17 cellular contexts compared by ENCODE assay signal in genomic region chr4:183852910-183853555, GRCh38. TPM values are rescaled to one million over a fixed set of nuclear protein-coding genes. Genes with fewer than 3 reads are reported as not detected.
DNase-seq lines count a peak whose midpoint lies in the region; ATAC-seq and TF ChIP-seq lines count a peak whose summit lies in the region.
"Had no signal": no experiment of that assay in that cellular context is flagged by ENCODE, and none has a peak within 500 bp of the region (broad histone marks: within the 10 kb centered on the region; RNA-seq: fewer than 3 reads in every experiment).

No MANE protein-coding gene starts in this region.

- H3K36me3 Mint-ChIP-seq in progenitor cell of endocrine pancreas (ENCODE audit: insufficient read depth), result peaks cover 5% of the 10 kb centered on the region
- H3K36me3 Mint-ChIP-seq: CD4-positive, CD25-positive, alpha-beta regulatory T cell had no signal

- H3K4me3 ChIP-seq in SK-N-MC, result peak overlapping the region; percentile 51

- H3K9me3 ChIP-seq in SK-N-MC (ENCODE audit: low read depth, low read length), result no peaks in the 10 kb centered on the region
- H3K9me3 ChIP-seq: Caco-2 had no signal

- peaks cover 10% of the 10 kb centered on the region for H3K27me3 Mint-ChIP-seq in progenitor cell of endocrine pancreas

- peaks cover 6% of the 10 kb centered on the region for H3K4me1 Mint-ChIP-seq in progenitor cell of endocrine pancreas (ENCODE audit: low read depth)
- H3K4me1 Mint-ChIP-seq: CD4-positive, CD25-positive, alpha-beta regulatory T cell had no signal

- peak overlapping the region; percentile 56 for H3K27ac Mint-ChIP-seq in progenitor cell of endocrine pancreas
- H3K27ac Mint-ChIP-seq: CD4-positive, CD25-positive, alpha-beta regulatory T cell had no signal

- peaks cover 8% of the 10 kb centered on the region for H3K9me3 Mint-ChIP-seq in progenitor cell of endocrine pancreas (ENCODE audit: low read depth)

- no peak overlapping the region for H3K4me3 Mint-ChIP-seq in progenitor cell of endocrine pancreas (ENCODE audit: low read depth)
- H3K4me3 Mint-ChIP-seq: CD4-positive, CD25-positive, alpha-beta regulatory T cell had no signal

- H3K9ac ChIP-seq in SK-N-MC (ENCODE audit: insufficient read length), result no peak overlapping the region

- ATAC-seq in esophagus mucosa, result peak; percentile 67
- ATAC-seq in HG02852 (IDR thresholded peaks at IDR 0.05; ENCODE audit: unreplicated experiment), result no peak
- ATAC-seq: HCT116, Right ventricle myocardium inferior had no signal

- H3K36me3 ChIP-seq in SK-N-MC (ENCODE audit: insufficient read depth, low read length), result no peaks in the 10 kb centered on the region

- TF ChIP-seq CTCF in progenitor cell of endocrine pancreas (IDR thresholded peaks at IDR 0.05; ENCODE audit: unreplicated experiment), result no peak

- H3K27ac ChIP-seq in SK-N-MC, result peak overlapping the region; percentile 44; the same call in 1 of the 2 replicates

- DNase-seq in NCI-H1105 treated with DMSO at 0.1 percent for 48 hours (lab: John Stamatoyannopoulos, UW) (peak; percentile 38), NCI-H1105 (lab: John Stamatoyannopoulos, UW) (no peak), SK-N-MC (ENCODE audit: low read depth, low spot score) (no peak), progenitor cell of endocrine pancreas (ENCODE audit: low spot score, unreplicated experiment) (no peak), C1 segment of cervical spinal cord (lab: John Stamatoyannopoulos, UW) (no peak), COLO668 (lab: John Stamatoyannopoulos, UW; ENCODE audit: unreplicated experiment) (no peak)
- DNase-seq: 8988T; Caco-2; CD4-positive, CD25-positive, alpha-beta regulatory T cell; GOT3; NCI-H2029; NCI-H446 treated with DMSO at 0.1 percent for 48 hours had no signal

RNA-seq across cellular contexts. Expression of gene STOX2, which starts 52.1 kb away (rescaled TPM):
- total RNA-seq in esophagus mucosa, result 12.0 TPM
- 21.9 and 23.8 TPM in 2 replicates for total RNA-seq in progenitor cell of endocrine pancreas
- total RNA-seq: CD4-positive, CD25-positive, alpha-beta regulatory T cell; LHCN-M2 had no signal
